18 cellular contexts compared by ENCODE assay signal in genomic region chr5:150020249-150020648, GRCh38. TPM values are rescaled to one million over a fixed set of nuclear protein-coding genes. Genes with fewer than 3 reads are reported as not detected.
DNase-seq lines count a peak whose midpoint lies in the region; ATAC-seq and TF ChIP-seq lines count a peak whose summit lies in the region.
"Had no signal": no experiment of that assay in that cellular context is flagged by ENCODE, and none has a peak within 500 bp of the region (broad histone marks: within the 10 kb centered on the region; RNA-seq: fewer than 3 reads in every experiment).

No MANE protein-coding gene starts in this region.

- peaks cover 5 to 59% (median 50%) of the 10 kb centered on the region in 9 donors for H3K4me1 ChIP-seq in heart right ventricle
- H3K4me1 ChIP-seq in vagina = peaks cover 26% of the 10 kb centered on the region

- TF ChIP-seq CTCF in heart right ventricle (IDR thresholded peaks at IDR 0.05) (no peak), vagina (IDR thresholded peaks at IDR 0.05) (no peak)

- DNase-seq in heart right ventricle (no peak), Right ventricle myocardium superior (no peak), T-helper 17 cell (no peak), caudate nucleus (lab: John Stamatoyannopoulos, UW) (no peak), vagina (ENCODE audit: extremely low spot score in 2 of 2) (no peak), NCI-H526 treated with DMSO at 0.1 percent for 48 hours (lab: John Stamatoyannopoulos, UW) (no peak), dedifferentiated amniotic fluid mesenchymal stem cell (ENCODE audit: extremely low spot score) (no peak)
- DNase-seq in activated CD4-positive, CD25-positive, alpha-beta regulatory T cell (lab: John Stamatoyannopoulos, UW) = no peak
- DNase-seq: activated CD4-positive, alpha-beta T cell treated with anti-CD3 and anti-CD28 coated beads, Interleukin-2, amount 50 U/mL, for 4 hours; esophagus squamous epithelium; left colon; NCI-H187; NCI-H226; NK-92 treated with Interleukin-12 subunit alpha and Interleukin-12 subunit beta, amount 100 ng/mL, for 24 hours; spleen; stimulated activated CD8-positive, alpha-beta memory T cell treated with anti-CD3 and anti-CD28 coated beads, Interleukin-4, amount 100 ng/mL, for 48 hours had no signal

- 98 to 100% methylated on average over 1 of the region's 1 CpG for WGBS in heart right ventricle, 2 donors

- intact Hi-C loops in heart right ventricle (cut with DNase I) (loop anchor here in 3 of 10 donors (5.0 to 10.0 kb wide), 3 partner anchors 195 to 335 kb away; partner anchors contain the start of gene TCOF1 (in 1 of the 3)), Right ventricle myocardium superior (cut with DNase I) (no loop called here), vagina (cut with DNase I) (no loop called here)

- H3K27ac Mint-ChIP-seq in T-helper 17 cell = peak overlapping the region; percentile 37

- H3K27ac ChIP-seq in heart right ventricle = peak overlapping the region in 6 of 10 donors; percentile 64 to 83 (median 74)
- H3K27ac ChIP-seq in caudate nucleus (ENCODE audit: low read depth, low read length) = peak overlapping the region; percentile 3
- peak overlapping the region; percentile 47 for H3K27ac ChIP-seq in vagina
- H3K27ac ChIP-seq: spleen had no signal

- H3K4me3 Mint-ChIP-seq in T-helper 17 cell = no peak overlapping the region
- H3K4me3 Mint-ChIP-seq: neural crest cell had no signal

- H3K4me3 ChIP-seq in heart right ventricle = no peak overlapping the region
- no peak overlapping the region for H3K4me3 ChIP-seq in vagina
- H3K4me3 ChIP-seq: esophagus squamous epithelium, spleen, suprapubic skin had no signal

- H3K27me3 ChIP-seq in heart right ventricle = no peaks in the 10 kb centered on the region
- H3K27me3 ChIP-seq in vagina = no peaks in the 10 kb centered on the region
- H3K27me3 ChIP-seq: esophagus squamous epithelium, spleen, suprapubic skin had no signal

- H3K4me1 Mint-ChIP-seq in T-helper 17 cell = peaks cover 3% of the 10 kb centered on the region

- TF ChIP-seq POLR2A in vagina (IDR thresholded peaks at IDR 0.05) = no peak

- peaks cover 0 to 15% (median 3%) of the 10 kb centered on the region in 11 donors for H3K9me3 ChIP-seq in heart right ventricle
- H3K9me3 ChIP-seq in T-helper 17 cell (ENCODE audit: control insufficient read depth, low read length, poor library complexity, severe bottlenecking) = no peaks in the 10 kb centered on the region
- H3K9me3 ChIP-seq in vagina = no peaks in the 10 kb centered on the region
- H3K9me3 ChIP-seq: suprapubic skin had no signal

- ATAC-seq in heart right ventricle (no peak), Right ventricle myocardium superior (ENCODE audit: poor library complexity) (no peak), T-helper 17 cell (no peak)
- ATAC-seq: left colon had no signal

- peaks cover 16% of the 10 kb centered on the region for H3K36me3 Mint-ChIP-seq in T-helper 17 cell (ENCODE audit: low read depth)

- H3K27me3 Mint-ChIP-seq in T-helper 17 cell = no peaks in the 10 kb centered on the region

- H3K36me3 ChIP-seq in heart right ventricle (peaks cover 0 to 100% (median 41%) of the 10 kb centered on the region in 9 donors), vagina (peaks cover 0 to 61% of the 10 kb centered on the region in 2 donors)

RNA-seq across cellular contexts. Expression of gene HMGXB3, which starts 19.7 kb away (rescaled TPM):
- total RNA-seq in heart right ventricle = 10 to 100 TPM; 12.7 to 17.8 (median 14.9) TPM
- 10 to 100 TPM; 12.8 to 17.9 TPM for polyA plus RNA-seq in heart right ventricle
- 13.8 TPM for total RNA-seq in Right ventricle myocardium superior
- total RNA-seq in T-helper 17 cell = 10 to 100 TPM; 31.9 to 40.8 TPM
- 38.3 TPM for total RNA-seq in vagina

RNA-seq across cellular contexts. Expression of gene TIGD6, which starts 19.8 kb away (rescaled TPM):
- 1 to 10 TPM; 2.2 to 4.2 (median 2.8) TPM for total RNA-seq in heart right ventricle
- polyA plus RNA-seq in heart right ventricle = 1 to 10 TPM; 2.1 to 4.0 TPM
- 1.9 TPM for total RNA-seq in Right ventricle myocardium superior
- total RNA-seq in T-helper 17 cell = 1 to 10 TPM; 1.4 to 2.0 TPM
- total RNA-seq in vagina = 4.7 TPM

RNA-seq across cellular contexts. Expression of gene SLC26A2, which starts 59.7 kb away (rescaled TPM):
- total RNA-seq in heart right ventricle = 1 to 10 TPM; 3.8 to 7.3 (median 5.4) TPM
- 1 to 10 TPM; 1.3 to 9.6 TPM for polyA plus RNA-seq in heart right ventricle
- total RNA-seq in Right ventricle myocardium superior = 2.9 TPM
- total RNA-seq in T-helper 17 cell = 1 to 10 TPM; 4.6 to 5.2 TPM
- total RNA-seq in vagina = 13.3 TPM

Comparison
In these comparisons a context has a peak if more than half of its experiments do, and no peak if none do; other contexts are left out.
1. H3K27ac ChIP-seq: peak in every context shown above with its lines; median percentile 74 in heart right ventricle; 47 in vagina; 3 in caudate nucleus.